In genomic region chr17:63503330-63503685, GRCh38 we compare ENCODE assay signal across 27 cellular contexts. TPM values are rescaled to one million over a fixed set of nuclear protein-coding genes. Genes with fewer than 3 reads are reported as not detected.
DNase-seq lines count a peak whose midpoint lies in the region; TF ChIP-seq lines count a peak whose summit lies in the region.
"Had no signal": no experiment of that assay in that cellular context is flagged by ENCODE, and none has a peak within 500 bp of the region (broad histone marks: within the 10 kb centered on the region; RNA-seq: fewer than 3 reads in every experiment).

No MANE protein-coding gene starts in this region.

- DNase-seq in DMS153 (lab: John Stamatoyannopoulos, UW) = peak; percentile 74
- peak; percentile 61 for DNase-seq in NCI-H1092 treated with DMSO at 0.1 percent for 48 hours (lab: John Stamatoyannopoulos, UW)
- DNase-seq in renal cortical epithelial cell (ENCODE audit: low read depth) = peak; percentile 15
- no peak for DNase-seq in activated CD4-positive, alpha-beta T cell treated with anti-CD3 and anti-CD28 coated beads, Interleukin-2, amount 50 U/mL, for 4 hours
- no peak for DNase-seq in stimulated activated CD4-positive, alpha-beta T cell treated with anti-CD3 and anti-CD28 coated beads, Interleukin-4, amount 100 ng/mL, for 4 hours
- DNase-seq in esophagus muscularis mucosa (ENCODE audit: extremely low spot score) = no peak
- DNase-seq: activated CD4-positive, alpha-beta T cell treated with anti-CD3 and anti-CD28 coated beads for 4 hours; activated CD8-positive, alpha-beta memory T cell treated with anti-CD3 and anti-CD28 coated beads, Interleukin-2, amount 10 ng/mL, durations not matched to agents 7 days and 5 days; anterior cingulate cortex; CD8-positive, alpha-beta T cell; DMS79; left cardiac atrium; NCI-H2029 treated with DMSO at 0.1 percent for 48 hours; OCI-M1; SHP77; T-helper 1 cell; uterus had no signal

- H3K4me3 ChIP-seq in OCI-LY3 (ENCODE audit: low read length) (0 out of 2 replicates have a peak overlapping the region, but pooled peaks have one; percentile 2), esophagus muscularis mucosa (no peak overlapping the region)
- H3K4me3 ChIP-seq: cardiac muscle cell, K562, uterus had no signal

- no peaks in the 10 kb centered on the region for H3K79me2 ChIP-seq in OCI-LY3 (ENCODE audit: low read length)
- H3K79me2 ChIP-seq: parathyroid adenoma had no signal

- H3K4me1 ChIP-seq in OCI-LY3 (ENCODE audit: low read length) (peaks cover 10% of the 10 kb centered on the region), esophagus muscularis mucosa (no peaks in the 10 kb centered on the region)
- H3K4me1 ChIP-seq: uterus had no signal

- H2AFZ ChIP-seq in OCI-LY3 (ENCODE audit: low read depth, low read length) = no peak overlapping the region
- H2AFZ ChIP-seq: parathyroid adenoma had no signal

- TF ChIP-seq POLR2A in esophagus muscularis mucosa (IDR thresholded peaks at IDR 0.05; ENCODE audit: low read depth) = no peak

- no peak overlapping the region for H3K27ac ChIP-seq in OCI-LY3 (ENCODE audit: low read length)
- H3K27ac ChIP-seq in esophagus muscularis mucosa (replicated peaks in 1 of 4) = no peak overlapping the region
- H3K27ac ChIP-seq: cardiac muscle cell, parathyroid adenoma, uterus had no signal

- peaks cover 13% of the 10 kb centered on the region for H3K27me3 ChIP-seq in OCI-LY3 (ENCODE audit: low read depth, low read length)
- peaks cover 0 to 58% (median 0%) of the 10 kb centered on the region in 4 donors for H3K27me3 ChIP-seq in esophagus muscularis mucosa
- H3K27me3 ChIP-seq: uterus had no signal

- 90% methylated on average over 6 of the region's 6 CpGs for WGBS in esophagus muscularis mucosa

- TF ChIP-seq EP300 in esophagus muscularis mucosa (IDR thresholded peaks at IDR 0.05) = no peak

- peak overlapping the region; percentile 47 for H3K4me2 ChIP-seq in OCI-LY3 (ENCODE audit: low read length)

- H3K9ac ChIP-seq in OCI-LY3 (ENCODE audit: low read length) = no peak overlapping the region
- H3K9ac ChIP-seq: parathyroid adenoma had no signal

- H3K36me3 ChIP-seq in OCI-LY3 (replicated peaks; ENCODE audit: low read depth, low read length) = no peaks in the 10 kb centered on the region
- H3K36me3 ChIP-seq in esophagus muscularis mucosa = no peaks in the 10 kb centered on the region
- H3K36me3 ChIP-seq: cardiac muscle cell, uterus had no signal

- H3K9me3 ChIP-seq in OCI-LY3 (ENCODE audit: insufficient read depth, low read length) (no peaks in the 10 kb centered on the region), esophagus muscularis mucosa (no peaks in the 10 kb centered on the region)
- H3K9me3 ChIP-seq: uterus had no signal

- no peak for TF ChIP-seq CTCF in OCI-LY3 (IDR thresholded peaks at IDR 0.05; ENCODE audit: low read depth, low read length)
- TF ChIP-seq CTCF in esophagus muscularis mucosa (IDR thresholded peaks at IDR 0.05) = no peak

- H4K20me1 ChIP-seq in OCI-LY3 (ENCODE audit: insufficient read depth, low read length) = no peaks in the 10 kb centered on the region

- intact Hi-C loops in esophagus muscularis mucosa (cut with DNase I) = no loop called here

RNA-seq across cellular contexts. Expression of gene KCNH6, which starts 19.9 kb away (rescaled TPM):
- total RNA-seq in renal cortical epithelial cell (0.05 TPM in 1 of 2 replicates, not detected in the other), esophagus muscularis mucosa (not detected)
- total RNA-seq: activated CD8-positive, alpha-beta memory T cell treated with anti-CD3 and anti-CD28 coated beads, Interleukin-2, amount 10 ng/mL, durations not matched to agents 7 days and 5 days; CD8-positive, alpha-beta T cell; dermis microvascular lymphatic vessel endothelial cell; endothelial cell of umbilical vein; K562; left cardiac atrium; mesenteric fat pad; natural killer cell treated with Interleukin-12 subunit alpha and Interleukin-12 subunit beta and Interleukin-15 and Interleukin-18, amount 100 ng/mL, for 72 hours; sciatic nerve; subcutaneous adipose tissue; uterus had no signal

RNA-seq across cellular contexts. Expression of gene ACE, which starts 26.4 kb away (rescaled TPM):
- total RNA-seq in renal cortical epithelial cell = 0.52 and 0.55 TPM in 2 replicates
- total RNA-seq in esophagus muscularis mucosa = 1 to 10 TPM; 2.5 to 9.6 (median 4.9) TPM
- total RNA-seq: natural killer cell treated with Interleukin-12 subunit alpha and Interleukin-12 subunit beta and Interleukin-15 and Interleukin-18, amount 100 ng/mL, for 72 hours had no signal

RNA-seq across cellular contexts. Expression of gene DCAF7, which starts 47.0 kb away (rescaled TPM):
- total RNA-seq in renal cortical epithelial cell (18.4 and 53.2 TPM in 2 replicates), esophagus muscularis mucosa (10 to 100 TPM; 24.9 to 45.2 (median 34.2) TPM)

RNA-seq across cellular contexts. Expression of gene CYB561, which starts 57.2 kb away (rescaled TPM):
- total RNA-seq in renal cortical epithelial cell = 24.1 and 29.0 TPM in 2 replicates
- 10 to 100 TPM in 3 of 4 donors, 1 to 10 TPM in 1; 8.8 to 17.0 (median 13.2) TPM for total RNA-seq in esophagus muscularis mucosa

Comparison
In these comparisons a context has a peak if more than half of its experiments do, and no peak if none do; other contexts are left out.
1. DNase-seq: peak in DMS153 (single experiment), NCI-H1092 treated with DMSO at 0.1 percent for 48 hours (single experiment) and renal cortical epithelial cell (single experiment); none in activated CD4-positive, alpha-beta T cell treated with anti-CD3 and anti-CD28 coated beads, Interleukin-2, amount 50 U/mL, for 4 hours (0 of 2), stimulated activated CD4-positive, alpha-beta T cell treated with anti-CD3 and anti-CD28 coated beads, Interleukin-4, amount 100 ng/mL, for 4 hours (0 of 2) and esophagus muscularis mucosa (single experiment).